ENCODE assay signal across 8 cellular contexts in genomic region chr4:142404191-142404611, GRCh38.
DNase-seq lines count a peak whose midpoint lies in the region; ATAC-seq and TF ChIP-seq lines count a peak whose summit lies in the region.

No MANE protein-coding gene starts in this region.

- no CpG with 5 or more reads among the region's 3 CpGs for WGBS in mesendoderm (ENCODE audit: extremely low coverage, insufficient coverage, low lambda C conversion rate)

- H2BK120ac ChIP-seq in mesendoderm (ENCODE audit: low read depth, low read length) = no peak overlapping the region

- peak overlapping the region; percentile 95 for H3K18ac ChIP-seq in mesendoderm (ENCODE audit: low read length)

- H2BK15ac ChIP-seq in mesendoderm (replicated peaks; ENCODE audit: low read depth) = peak overlapping the region; percentile 96

- no peak for ATAC-seq in HG03432 (IDR thresholded peaks at IDR 0.05; ENCODE audit: unreplicated experiment)

- H3K4me1 ChIP-seq in mesendoderm (ENCODE audit: control insufficient read depth, low read depth, low read length) (peaks cover 7% of the 10 kb centered on the region), vagina (peaks cover 55% of the 10 kb centered on the region), colonic mucosa (no peaks in the 10 kb centered on the region)

- H3K4ac ChIP-seq in mesendoderm (ENCODE audit: low read depth, low read length) = no peak overlapping the region

- H3K56ac ChIP-seq in mesendoderm (ENCODE audit: low read length) = no peak overlapping the region

- H3K9me3 ChIP-seq in vagina (no peaks in the 10 kb centered on the region), colonic mucosa (no peaks in the 10 kb centered on the region)

- no peaks in the 10 kb centered on the region for H3K79me1 ChIP-seq in mesendoderm (ENCODE audit: low read length)

- no peak for TF ChIP-seq POLR2A in vagina (IDR thresholded peaks at IDR 0.05)

- DNase-seq in activated effector memory CD4-positive, alpha-beta T cell treated with anti-CD3 and anti-CD28 coated beads, Interleukin-2, amount 50 U/mL, for 16 hours = peak; percentile 82
- no peak for DNase-seq in activated effector memory CD4-positive, alpha-beta T cell treated with Interleukin-2 at 50 U/mL for 16 hours
- DNase-seq in amniotic stem cell (lab: John Stamatoyannopoulos, UW) (peak; percentile 68), mesendoderm (no peak), vagina (ENCODE audit: extremely low spot score in 2 of 2) (no peak), colonic mucosa (no peak), COLO668 (lab: John Stamatoyannopoulos, UW; ENCODE audit: unreplicated experiment) (no peak)

- H2BK5ac ChIP-seq in mesendoderm (ENCODE audit: low read length) = no peak overlapping the region

- intact Hi-C loops in vagina (cut with DNase I) = no loop called here
- intact Hi-C loops in colonic mucosa (cut with DNase I) = no loop called here

- H3K27ac ChIP-seq in mesendoderm (ENCODE audit: low read depth, low read length) (no peak overlapping the region), vagina (peak overlapping the region; percentile 81), colonic mucosa (no peak overlapping the region)

- no peak overlapping the region for H2AK5ac ChIP-seq in mesendoderm (ENCODE audit: low read length)

- TF ChIP-seq CTCF in vagina (IDR thresholded peaks at IDR 0.05) (no peak), colonic mucosa (IDR thresholded peaks at IDR 0.05) (no peak)

- no peak overlapping the region for H3K9ac ChIP-seq in mesendoderm (ENCODE audit: low read length)
- H3K9ac ChIP-seq in colonic mucosa (ENCODE audit: low read depth in 2 of 2, low read length in 2 of 2) = no peak overlapping the region

- no peak overlapping the region for H3K23ac ChIP-seq in mesendoderm (ENCODE audit: low read length)

- H3K79me2 ChIP-seq in mesendoderm (ENCODE audit: control insufficient read depth, insufficient read depth, low read length) = no peaks in the 10 kb centered on the region

- no peak overlapping the region for H4K8ac ChIP-seq in mesendoderm (ENCODE audit: low read depth, low read length)

- no peak overlapping the region for H3K4me2 ChIP-seq in mesendoderm (ENCODE audit: low read length)

- H4K5ac ChIP-seq in mesendoderm (ENCODE audit: low read length) = no peak overlapping the region

- H3K36me3 ChIP-seq in mesendoderm (ENCODE audit: control insufficient read depth, insufficient read depth, low read length) (no peaks in the 10 kb centered on the region), vagina (no peaks in the 10 kb centered on the region), colonic mucosa (no peaks in the 10 kb centered on the region)

- H3K4me3 ChIP-seq in mesendoderm (ENCODE audit: low read length) (no peak overlapping the region), vagina (peak overlapping the region in 1 of 2 donors; percentile 51), colonic mucosa (no peak overlapping the region)

- H3K27me3 ChIP-seq in mesendoderm (ENCODE audit: insufficient read depth, low read length, poor library complexity) = no peaks in the 10 kb centered on the region
- H3K27me3 ChIP-seq in vagina = no peaks in the 10 kb centered on the region
- H3K27me3 ChIP-seq in colonic mucosa = no peaks in the 10 kb centered on the region

Comparison
In these comparisons a context has a peak if more than half of its experiments do, and no peak if none do; other contexts are left out.
1. DNase-seq: peak in activated effector memory CD4-positive, alpha-beta T cell treated with anti-CD3 and anti-CD28 coated beads, Interleukin-2, amount 50 U/mL, for 16 hours (single experiment) and amniotic stem cell (single experiment); none in activated effector memory CD4-positive, alpha-beta T cell treated with Interleukin-2 at 50 U/mL for 16 hours (single experiment), mesendoderm (single experiment), vagina (0 of 2), colonic mucosa (single experiment) and COLO668 (single experiment).